Comparison of ENCODE assay signal across 11 cellular contexts in the genomic region with DNA sequence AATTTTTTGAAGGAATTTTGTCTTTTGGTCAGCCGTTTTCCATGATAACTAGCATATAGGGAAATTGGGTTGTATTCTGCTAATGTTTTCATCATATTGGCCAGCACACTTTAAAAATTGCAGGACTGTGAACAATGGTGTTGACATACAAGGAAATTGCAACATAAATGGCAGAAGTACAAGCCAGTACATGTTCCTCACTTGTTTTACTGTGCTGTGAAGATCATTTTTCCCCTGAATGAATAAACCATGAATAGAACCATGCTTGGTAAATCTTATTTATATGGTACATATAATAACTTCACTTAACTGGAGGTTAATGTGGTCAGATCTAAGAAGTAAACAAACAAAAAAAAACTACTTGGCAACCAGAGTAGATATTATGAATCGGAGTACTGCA. TPM values are rescaled to one million over a fixed set of nuclear protein-coding genes. Genes with fewer than 3 reads are reported as not detected.
DNase-seq lines count a peak whose midpoint lies in the region; ATAC-seq lines count a peak whose summit lies in the region.
"Had no signal": no experiment of that assay in that cellular context is flagged by ENCODE, and none has a peak within 500 bp of the region (broad histone marks: within the 10 kb centered on the region; RNA-seq: fewer than 3 reads in every experiment).

No MANE protein-coding gene starts in this region.

- no peak overlapping the region for H3K4me3 ChIP-seq in naive thymus-derived CD4-positive, alpha-beta T cell (ENCODE audit: low read length)
- H3K4me3 ChIP-seq: PC-9 had no signal

- ATAC-seq in naive thymus-derived CD4-positive, alpha-beta T cell, result peak; percentile 44
- ATAC-seq in activated T-helper 17 cell treated with anti-CD3 and anti-CD28 coated beads, Interleukin-2, amount 50 U/mL, for 72 hours (replicated peaks), result no peak
- no peak for ATAC-seq in HG03039 (IDR thresholded peaks at IDR 0.05; ENCODE audit: unreplicated experiment)

- intact Hi-C loops in dendritic cell treated with granulocyte-macrophage colony-stimulating factor and Interleukin-4, amounts not matched to agents 40 ng/mL and 50 ng/mL, for 4 days (cut with micrococcal nuclease), result loop anchor here (5.0 kb wide), 1 partner anchor 33 kb away; no protein-coding TSS in a partner anchor
- intact Hi-C loops in naive thymus-derived CD4-positive, alpha-beta T cell (cut with micrococcal nuclease), result no loop called here
- intact Hi-C loops in head of caudate nucleus (cut with DNase I), result no loop called here

- no peaks in the 10 kb centered on the region for H3K27me3 Mint-ChIP-seq in dendritic cell treated with granulocyte-macrophage colony-stimulating factor and Interleukin-4, amounts not matched to agents 40 ng/mL and 50 ng/mL, for 4 days
- H3K27me3 Mint-ChIP-seq in naive thymus-derived CD4-positive, alpha-beta T cell, result no peaks in the 10 kb centered on the region
- H3K27me3 Mint-ChIP-seq in activated T-helper 17 cell treated with anti-CD3 and anti-CD28 coated beads, Interleukin-2, amount 50 U/mL, for 72 hours, result no peaks in the 10 kb centered on the region
- no peaks in the 10 kb centered on the region for H3K27me3 Mint-ChIP-seq in activated CD4-positive, alpha-beta memory T cell treated with anti-CD3 and anti-CD28 coated beads, Interleukin-2, amount 10 ng/mL, durations not matched to agents 7 days and 5 days

- no peaks in the 10 kb centered on the region for H3K4me1 ChIP-seq in naive thymus-derived CD4-positive, alpha-beta T cell (ENCODE audit: control insufficient read depth in 2 of 2, insufficient read depth in 2 of 2, low read length in 2 of 2)

- H3K36me3 Mint-ChIP-seq in dendritic cell treated with granulocyte-macrophage colony-stimulating factor and Interleukin-4, amounts not matched to agents 40 ng/mL and 50 ng/mL, for 4 days (ENCODE audit: low read depth), result peaks cover 46% of the 10 kb centered on the region
- H3K36me3 Mint-ChIP-seq in naive thymus-derived CD4-positive, alpha-beta T cell, result peaks cover 0 to 31% (median 4%) of the 10 kb centered on the region in 5 donors
- peaks cover 6% of the 10 kb centered on the region for H3K36me3 Mint-ChIP-seq in activated T-helper 17 cell treated with anti-CD3 and anti-CD28 coated beads, Interleukin-2, amount 50 U/mL, for 72 hours (ENCODE audit: low read depth)
- H3K36me3 Mint-ChIP-seq in activated CD4-positive, alpha-beta memory T cell treated with anti-CD3 and anti-CD28 coated beads, Interleukin-2, amount 10 ng/mL, durations not matched to agents 7 days and 5 days (ENCODE audit: low read depth), result no peaks in the 10 kb centered on the region

- no peak overlapping the region for H3K27ac ChIP-seq in naive thymus-derived CD4-positive, alpha-beta T cell (ENCODE audit: low read depth, low read length)
- H3K27ac ChIP-seq: PC-9 had no signal

- H3K27ac Mint-ChIP-seq in dendritic cell treated with granulocyte-macrophage colony-stimulating factor and Interleukin-4, amounts not matched to agents 40 ng/mL and 50 ng/mL, for 4 days, result peak overlapping the region; percentile 60
- H3K27ac Mint-ChIP-seq in naive thymus-derived CD4-positive, alpha-beta T cell, result no peak overlapping the region
- no peak overlapping the region for H3K27ac Mint-ChIP-seq in activated T-helper 17 cell treated with anti-CD3 and anti-CD28 coated beads, Interleukin-2, amount 50 U/mL, for 72 hours
- no peak overlapping the region for H3K27ac Mint-ChIP-seq in activated CD4-positive, alpha-beta memory T cell treated with anti-CD3 and anti-CD28 coated beads, Interleukin-2, amount 10 ng/mL, durations not matched to agents 7 days and 5 days

- no peaks in the 10 kb centered on the region for H3K9me3 ChIP-seq in naive thymus-derived CD4-positive, alpha-beta T cell (ENCODE audit: control insufficient read depth in 2 of 3, low read length in 3 of 3)

- POLR2A ChIA-PET in naive thymus-derived CD4-positive, alpha-beta T cell (lab: Charles Lee), result no interaction called here
- POLR2A ChIA-PET in activated CD4-positive, alpha-beta memory T cell treated with anti-CD3 and anti-CD28 coated beads, Interleukin-2, amount 10 ng/mL, durations not matched to agents 7 days and 5 days (lab: Charles Lee), result no interaction called here

- no peaks in the 10 kb centered on the region for H3K36me3 ChIP-seq in naive thymus-derived CD4-positive, alpha-beta T cell (ENCODE audit: control insufficient read depth in 2 of 3, insufficient read depth in 3 of 3, low read length in 3 of 3)

- CTCF ChIA-PET in naive thymus-derived CD4-positive, alpha-beta T cell (lab: Charles Lee), result no interaction called here
- CTCF ChIA-PET in activated CD4-positive, alpha-beta memory T cell treated with anti-CD3 and anti-CD28 coated beads, Interleukin-2, amount 10 ng/mL, durations not matched to agents 7 days and 5 days (lab: Charles Lee), result no interaction called here

- peaks cover 28% of the 10 kb centered on the region for H3K4me1 Mint-ChIP-seq in dendritic cell treated with granulocyte-macrophage colony-stimulating factor and Interleukin-4, amounts not matched to agents 40 ng/mL and 50 ng/mL, for 4 days (ENCODE audit: low read depth)
- peaks cover 0 to 3% (median 0%) of the 10 kb centered on the region in 7 donors for H3K4me1 Mint-ChIP-seq in naive thymus-derived CD4-positive, alpha-beta T cell
- no peaks in the 10 kb centered on the region for H3K4me1 Mint-ChIP-seq in activated T-helper 17 cell treated with anti-CD3 and anti-CD28 coated beads, Interleukin-2, amount 50 U/mL, for 72 hours
- H3K4me1 Mint-ChIP-seq in activated CD4-positive, alpha-beta memory T cell treated with anti-CD3 and anti-CD28 coated beads, Interleukin-2, amount 10 ng/mL, durations not matched to agents 7 days and 5 days, result no peaks in the 10 kb centered on the region

- H3K4me3 Mint-ChIP-seq in dendritic cell treated with granulocyte-macrophage colony-stimulating factor and Interleukin-4, amounts not matched to agents 40 ng/mL and 50 ng/mL, for 4 days, result no peak overlapping the region
- no peak overlapping the region for H3K4me3 Mint-ChIP-seq in naive thymus-derived CD4-positive, alpha-beta T cell
- no peak overlapping the region for H3K4me3 Mint-ChIP-seq in activated T-helper 17 cell treated with anti-CD3 and anti-CD28 coated beads, Interleukin-2, amount 50 U/mL, for 72 hours
- no peak overlapping the region for H3K4me3 Mint-ChIP-seq in activated CD4-positive, alpha-beta memory T cell treated with anti-CD3 and anti-CD28 coated beads, Interleukin-2, amount 10 ng/mL, durations not matched to agents 7 days and 5 days

- DNase-seq in DMS79 (lab: John Stamatoyannopoulos, UW), result peak; percentile 89
- DNase-seq in NCI-H1105 treated with DMSO at 0.1 percent for 48 hours (lab: John Stamatoyannopoulos, UW), result peak; percentile 86
- no peak for DNase-seq in naive thymus-derived CD4-positive, alpha-beta T cell
- DNase-seq in head of caudate nucleus, result no peak
- DNase-seq in activated CD4-positive, alpha-beta memory T cell treated with anti-CD3 and anti-CD28 coated beads, Interleukin-2, amount 10 ng/mL, durations not matched to agents 7 days and 5 days, result no peak
- DNase-seq: PC-9; stimulated activated CD4-positive, alpha-beta T cell treated with anti-CD3 and anti-CD28 coated beads, Interleukin-15, amount 100 ng/mL, for 24 hours had no signal

- no peaks in the 10 kb centered on the region for H3K9me3 Mint-ChIP-seq in dendritic cell treated with granulocyte-macrophage colony-stimulating factor and Interleukin-4, amounts not matched to agents 40 ng/mL and 50 ng/mL, for 4 days
- no peaks in the 10 kb centered on the region for H3K9me3 Mint-ChIP-seq in naive thymus-derived CD4-positive, alpha-beta T cell
- no peaks in the 10 kb centered on the region for H3K9me3 Mint-ChIP-seq in activated T-helper 17 cell treated with anti-CD3 and anti-CD28 coated beads, Interleukin-2, amount 50 U/mL, for 72 hours
- H3K9me3 Mint-ChIP-seq in activated CD4-positive, alpha-beta memory T cell treated with anti-CD3 and anti-CD28 coated beads, Interleukin-2, amount 10 ng/mL, durations not matched to agents 7 days and 5 days, result no peaks in the 10 kb centered on the region

- H3K27me3 ChIP-seq in naive thymus-derived CD4-positive, alpha-beta T cell (ENCODE audit: control insufficient read depth in 2 of 2, insufficient read depth in 2 of 2, low read length in 2 of 2), result no peaks in the 10 kb centered on the region

RNA-seq across cellular contexts. Expression of a gene that starts 22.8 kb away (rescaled TPM):
- 1 to 10 TPM in 1 of 5 experiments, under 1 TPM in 4; 0.41 to 1.0 (median 0.81) TPM for total RNA-seq in naive thymus-derived CD4-positive, alpha-beta T cell
- not detected for polyA plus RNA-seq in naive thymus-derived CD4-positive, alpha-beta T cell
- total RNA-seq in activated T-helper 17 cell treated with anti-CD3 and anti-CD28 coated beads, Interleukin-2, amount 50 U/mL, for 72 hours, result under 1 TPM; 0.26 to 0.42 TPM
- total RNA-seq in activated CD4-positive, alpha-beta memory T cell treated with anti-CD3 and anti-CD28 coated beads, Interleukin-2, amount 10 ng/mL, durations not matched to agents 7 days and 5 days, result under 1 TPM; 0.55 to 0.65 TPM
- total RNA-seq: lower leg skin, PC-9 had no signal

RNA-seq across cellular contexts. Expression of a gene that starts 39.6 kb away (rescaled TPM):
- total RNA-seq in naive thymus-derived CD4-positive, alpha-beta T cell, result 100 to 1,000 TPM in 3 of 5 experiments, 10 to 100 TPM in 2; 57.8 to 154 (median 134) TPM
- polyA plus RNA-seq in naive thymus-derived CD4-positive, alpha-beta T cell, result 10 to 100 TPM; 80.4 to 84.4 TPM
- total RNA-seq in activated T-helper 17 cell treated with anti-CD3 and anti-CD28 coated beads, Interleukin-2, amount 50 U/mL, for 72 hours, result 10 to 100 TPM; 18.5 to 20.7 TPM
- 100 to 1,000 TPM; 109 TPM for total RNA-seq in activated CD4-positive, alpha-beta memory T cell treated with anti-CD3 and anti-CD28 coated beads, Interleukin-2, amount 10 ng/mL, durations not matched to agents 7 days and 5 days
- total RNA-seq: PC-9 had no signal

RNA-seq across cellular contexts. Expression of a gene that starts 47.2 kb away (rescaled TPM):
- 100 to 1,000 TPM in 2 of 5 experiments, 10 to 100 TPM in 3; 40.9 to 134 (median 60.2) TPM for total RNA-seq in naive thymus-derived CD4-positive, alpha-beta T cell
- polyA plus RNA-seq in naive thymus-derived CD4-positive, alpha-beta T cell, result 10 to 100 TPM; 61.1 to 68.3 TPM
- total RNA-seq in activated T-helper 17 cell treated with anti-CD3 and anti-CD28 coated beads, Interleukin-2, amount 50 U/mL, for 72 hours, result 10 to 100 TPM; 11.7 to 21.8 TPM
- 100 to 1,000 TPM; 109 to 110 TPM for total RNA-seq in activated CD4-positive, alpha-beta memory T cell treated with anti-CD3 and anti-CD28 coated beads, Interleukin-2, amount 10 ng/mL, durations not matched to agents 7 days and 5 days
- total RNA-seq: PC-9 had no signal

Comparison
In these comparisons a context has a peak if more than half of its experiments do, and no peak if none do; other contexts are left out.
1. DNase-seq: peak in DMS79 (single experiment) and NCI-H1105 treated with DMSO at 0.1 percent for 48 hours (single experiment); none in naive thymus-derived CD4-positive, alpha-beta T cell (0 of 9), head of caudate nucleus (0 of 42) and activated CD4-positive, alpha-beta memory T cell treated with anti-CD3 and anti-CD28 coated beads, Interleukin-2, amount 10 ng/mL, durations not matched to agents 7 days and 5 days (single experiment).